In the genomic region with DNA sequence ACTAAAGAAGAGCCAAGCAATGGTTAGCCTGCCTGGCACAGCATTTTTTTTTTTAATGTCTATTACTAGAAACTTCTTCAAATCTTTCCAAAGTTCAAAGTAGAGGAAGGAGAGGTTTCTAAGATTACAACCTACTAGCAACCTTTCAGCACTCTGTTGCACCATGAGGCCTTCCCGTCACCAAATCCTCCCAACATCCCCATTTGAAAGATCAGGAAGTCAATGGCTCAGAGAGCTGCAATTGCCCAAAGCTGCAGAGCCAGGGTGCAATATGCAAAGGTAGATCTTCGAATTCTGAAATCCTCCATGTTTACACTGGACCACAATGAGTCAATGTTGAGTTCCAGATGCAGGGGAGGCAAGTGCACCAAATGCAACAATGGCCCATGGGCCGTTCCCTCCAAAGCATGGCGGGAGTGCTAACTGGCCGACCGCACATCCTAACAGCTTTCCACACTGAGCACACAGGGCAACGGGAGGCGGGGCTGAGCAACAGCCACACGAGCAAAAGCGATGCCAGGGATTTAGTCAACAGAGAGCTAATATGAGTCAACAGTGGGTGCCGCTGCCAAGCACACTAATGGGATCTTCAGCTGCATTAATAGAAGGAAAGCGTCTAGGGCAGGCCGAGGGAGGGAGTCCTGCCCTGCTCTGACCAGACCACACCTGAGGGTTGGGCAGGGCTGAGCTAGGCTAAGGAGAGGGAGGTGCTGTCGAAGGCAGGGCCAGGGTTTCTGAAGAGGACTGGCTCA, we compare ENCODE assay signal across 8 cellular contexts. TPM values are rescaled to one million over a fixed set of nuclear protein-coding genes. Genes with fewer than 3 reads are reported as not detected.
DNase-seq lines count a peak whose midpoint lies in the region; ATAC-seq and TF ChIP-seq lines count a peak whose summit lies in the region.

No MANE protein-coding gene starts in this region.

- intact Hi-C loops in left ventricle myocardium inferior (cut with micrococcal nuclease): no loop called here

- no peak overlapping the region for H3K4me3 ChIP-seq in left ventricle myocardium inferior
- no peak overlapping the region for H3K4me3 ChIP-seq in thoracic aorta

- no peak for ATAC-seq in thoracic aorta (ENCODE audit: insufficient number of reproducible peaks, low FRiP score, low read depth)
- no peak for ATAC-seq in GM19455 (IDR thresholded peaks at IDR 0.05; ENCODE audit: unreplicated experiment)
- ATAC-seq in GM19324 (IDR thresholded peaks at IDR 0.05; ENCODE audit: low FRiP score, unreplicated experiment): no peak

- H3K4me1 ChIP-seq in left ventricle myocardium inferior (peaks cover 74% of the 10 kb centered on the region), thoracic aorta (ENCODE audit: control insufficient read depth in 1 of 2, low read depth in 2 of 2) (peaks cover 0 to 33% of the 10 kb centered on the region in 2 donors)

- H3K9me3 ChIP-seq in left ventricle myocardium inferior (replicated peaks) (no peaks in the 10 kb centered on the region), thoracic aorta (no peaks in the 10 kb centered on the region)

- TF ChIP-seq CTCF in left ventricle myocardium inferior (IDR thresholded peaks at IDR 0.05; ENCODE audit: borderline replicate concordance) (no peak), thoracic aorta (IDR thresholded peaks at IDR 0.05) (no peak)

- DNase-seq in DMS79 treated with DMSO at 0.1 percent for 48 hours (lab: John Stamatoyannopoulos, UW): peak; percentile 37
- DNase-seq in DMS79 (lab: John Stamatoyannopoulos, UW): no peak
- DNase-seq in SHP77 treated with DMSO at 0.1 percent for 48 hours (lab: John Stamatoyannopoulos, UW): peak; percentile 75
- DNase-seq in left ventricle myocardium inferior: peak; percentile 75
- peak; percentile 54 for DNase-seq in thoracic aorta (ENCODE audit: low spot score)
- DNase-seq in foreskin melanocyte: no peak

- H3K27me3 ChIP-seq in left ventricle myocardium inferior (ENCODE audit: low read depth) (peaks cover 63% of the 10 kb centered on the region), thoracic aorta (replicated peaks; ENCODE audit: insufficient read depth) (no peaks in the 10 kb centered on the region)

- H3K36me3 ChIP-seq in left ventricle myocardium inferior (no peaks in the 10 kb centered on the region), thoracic aorta (no peaks in the 10 kb centered on the region)

- H3K27ac ChIP-seq in left ventricle myocardium inferior (replicated peaks) (peak overlapping the region; percentile 83), thoracic aorta (no peak overlapping the region)

RNA-seq across cellular contexts. Expression of a gene that starts 4.8 kb away (rescaled TPM):
- total RNA-seq in left ventricle myocardium inferior (13.9 TPM), thoracic aorta (1 to 10 TPM in 1 of 2 donors, under 1 TPM in 1; 0.27 to 1.1 TPM)

Comparison
In these comparisons a context has a peak if more than half of its experiments do, and no peak if none do; other contexts are left out.
1. DNase-seq: peak in DMS79 treated with DMSO at 0.1 percent for 48 hours (single experiment), SHP77 treated with DMSO at 0.1 percent for 48 hours (single experiment), left ventricle myocardium inferior (single experiment) and thoracic aorta (single experiment); none in DMS79 (single experiment) and foreskin melanocyte (single experiment).